ENCODE assay signal across 1 cellular context in genomic region chr11:122204206-122204605, GRCh38.
TF ChIP-seq lines count a peak whose summit lies in the region.

No MANE protein-coding gene starts in this region.

TF ChIP-seq in IMR-90, 13 proteins besides CTCF, POLR2A, EP300 and RAD21 (continued from another document):
- no peak for TF ChIP-seq ELK1 (IDR thresholded peaks at IDR 0.05; ENCODE audit: borderline replicate concordance, low read depth, low read length)
- no peak for TF ChIP-seq FOS (IDR thresholded peaks at IDR 0.05; ENCODE audit: low read depth, low read length)
- TF ChIP-seq CEBPB (IDR thresholded peaks at IDR 0.05; ENCODE audit: low read depth, low read length), result no peak
- TF ChIP-seq SMC3 (IDR thresholded peaks at IDR 0.05; ENCODE audit: low read depth, low read length), result no peak
- no peak for TF ChIP-seq BHLHE40 (IDR thresholded peaks at IDR 0.05; ENCODE audit: low read depth, low read length)
TF ChIP-seq in IMR-90: peak in this region for 0.
